5 cellular contexts compared by ENCODE assay signal in genomic region chr15:72419768-72420167, GRCh38. TPM values are rescaled to one million over a fixed set of nuclear protein-coding genes. Genes with fewer than 3 reads are reported as not detected.
"Had no signal": no experiment of that assay in that cellular context is flagged by ENCODE, and none has a peak within 500 bp of the region (broad histone marks: within the 10 kb centered on the region; RNA-seq: fewer than 3 reads in every experiment).

No MANE protein-coding gene starts in this region.

RNA-seq across cellular contexts. Expression of gene TMEM202, which starts 21.7 kb away (rescaled TPM):
- total RNA-seq: HT-29, HT1080, IMR-90, K562 had no signal
- polyA plus RNA-seq: IgD-negative memory B cell, IMR-90, K562 had no signal
